Comparison of ENCODE assay signal across 20 cellular contexts in genomic region chr19:49316284-49316683, GRCh38. TPM values are rescaled to one million over a fixed set of nuclear protein-coding genes. Genes with fewer than 3 reads are reported as not detected.
"Had no signal": no experiment of that assay in that cellular context is flagged by ENCODE, and none has a peak within 500 bp of the region (broad histone marks: within the 10 kb centered on the region; RNA-seq: fewer than 3 reads in every experiment).

No MANE protein-coding gene starts in this region.

- FAIRE-seq: RCC 7860 had no signal

- ATAC-seq: T-cell had no signal

- H3K27ac ChIP-seq: SJSA1, SK-N-MC had no signal

- H3K9me3 ChIP-seq: SJSA1 had no signal

- H3K4me3 Mint-ChIP-seq: T-cell had no signal

- H3K27me3 Mint-ChIP-seq: T-cell had no signal

- H3K36me3 ChIP-seq: MG63, SJSA1 had no signal

- DNase-seq: KBM-7, MG63, NCI-H1092 treated with DMSO at 0.1 percent for 48 hours, NCI-H1436, NCI-H187, NCI-H2029, NCI-H2081 treated with DMSO at 0.1 percent for 48 hours, NCI-H2171, NCI-H345, NCI-H446 treated with DMSO at 0.1 percent for 48 hours, NCI-H510A treated with DMSO at 0.1 percent for 48 hours, NCI-H526, Right ventricle myocardium superior, RPMI8226, SIG-M5, T-cell had no signal

- H3K4me1 ChIP-seq: SJSA1 had no signal

- H3K4me3 ChIP-seq: MG63, SJSA1, SK-N-MC had no signal

- H3K27ac Mint-ChIP-seq: T-cell had no signal

RNA-seq across cellular contexts. Expression of gene SLC6A16, which starts 8.7 kb away (rescaled TPM):
- total RNA-seq: HT-29, SJSA1 had no signal

RNA-seq across cellular contexts. Expression of gene CD37, which starts 18.9 kb away (rescaled TPM):
- total RNA-seq: HT-29, SJSA1 had no signal

RNA-seq across cellular contexts. Expression of gene DKKL1, which starts 47.4 kb away (rescaled TPM):
- total RNA-seq: Right ventricle myocardium superior, T-cell had no signal
